Comparison of ENCODE assay signal across 10 cellular contexts in genomic region chr2:206981089-206981674, GRCh38. TPM values are rescaled to one million over a fixed set of nuclear protein-coding genes. Genes with fewer than 3 reads are reported as not detected.
DNase-seq lines count a peak whose midpoint lies in the region; ATAC-seq lines count a peak whose summit lies in the region.
"Had no signal": no experiment of that assay in that cellular context is flagged by ENCODE, and none has a peak within 500 bp of the region (broad histone marks: within the 10 kb centered on the region; RNA-seq: fewer than 3 reads in every experiment).

No MANE protein-coding gene starts in this region.

- DNase-seq in G401 (ENCODE audit: low spot score) (peak; percentile 68), NCI-H1694 treated with DMSO at 0.1 percent for 48 hours (lab: John Stamatoyannopoulos, UW) (peak; percentile 99), cerebellar cortex (ENCODE audit: low spot score) (peak; percentile 61), kidney tubule cell (ENCODE audit: low spot score) (peak; percentile 23), OCI-M2 (lab: John Stamatoyannopoulos, UW; ENCODE audit: unreplicated experiment) (no peak), NCI-H2196 (lab: John Stamatoyannopoulos, UW; ENCODE audit: unreplicated experiment) (no peak)
- DNase-seq: NCI-H187 treated with DMSO at 0.1 percent for 48 hours had no signal

- no peak for ATAC-seq in HG02642 (IDR thresholded peaks at IDR 0.05; ENCODE audit: poor library complexity, unreplicated experiment)

- in situ Hi-C loops in G401 (cut with HindIII; ENCODE audit: low sequenced_read_pairs), result no loop called here

RNA-seq across cellular contexts. Expression of gene CPO, which starts 41.9 kb away (rescaled TPM):
- 0.62 TPM in 1 of 2 replicates, not detected in the other for total RNA-seq in G401 (2014; rRNA removed; shearing (Covaris generic))
- total RNA-seq: CD4-positive, alpha-beta T cell; HT1080 had no signal

Comparison
In these comparisons a context has a peak if more than half of its experiments do, and no peak if none do; other contexts are left out.
1. DNase-seq: peak in G401 (single experiment), NCI-H1694 treated with DMSO at 0.1 percent for 48 hours (single experiment), cerebellar cortex (single experiment) and kidney tubule cell (single experiment); none in OCI-M2 (single experiment) and NCI-H2196 (single experiment).